Comparison of ENCODE assay signal across 10 cellular contexts in the genomic region with DNA sequence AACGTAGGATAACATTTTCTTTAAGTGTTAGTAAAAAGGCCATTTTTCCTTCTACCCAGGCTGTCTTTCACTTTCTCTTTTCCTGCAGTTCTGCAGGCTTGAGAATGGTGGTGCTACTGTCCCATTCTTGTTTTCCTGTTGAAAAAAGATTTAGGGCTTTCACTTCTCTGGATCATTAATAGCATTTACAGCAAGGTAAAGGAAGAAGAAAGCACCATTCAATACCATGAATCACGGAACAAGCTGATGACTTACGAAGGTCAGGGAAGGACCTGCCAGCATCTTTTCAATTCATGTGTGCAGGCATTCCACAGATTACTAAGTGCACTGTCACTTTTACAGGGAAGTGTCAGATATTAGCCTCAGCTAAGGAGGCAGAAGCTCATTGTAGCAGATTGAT.
A peak's percentile ranks its signal among the peaks of the same experiment; 100 is the strongest.
DNase-seq lines count a peak whose midpoint lies in the region; ATAC-seq, FAIRE-seq and TF ChIP-seq lines count a peak whose summit lies in the region.
"Had no signal": no experiment of that assay in that cellular context is flagged by ENCODE, and none has a peak within 500 bp of the region (broad histone marks: within the 10 kb centered on the region; RNA-seq: fewer than 3 reads in every experiment).

No MANE protein-coding gene starts in this region.

- intact Hi-C loops in breast epithelium (cut with DNase I; ENCODE audit: low total_unique reads) (no loop called here), lower lobe of right lung (cut with DNase I) (no loop called here)

- TF ChIP-seq POLR2A in breast epithelium (IDR thresholded peaks at IDR 0.05): no peak

- H3K27me3 ChIP-seq in breast epithelium (no peaks in the 10 kb centered on the region), lower lobe of right lung (ENCODE audit: low read depth) (no peaks in the 10 kb centered on the region)

- H3K4me1 ChIP-seq in breast epithelium (peaks cover 0 to 6% of the 10 kb centered on the region in 2 donors), lower lobe of right lung (peaks cover 18% of the 10 kb centered on the region)

- no peaks in the 10 kb centered on the region for H3K9me3 ChIP-seq in breast epithelium
- H3K9me3 ChIP-seq in lower lobe of right lung: no peaks in the 10 kb centered on the region

- DNase-seq in HT-29 (ENCODE audit: low spot score) (peak; percentile 5), breast epithelium (ENCODE audit: low spot score in 2 of 2) (no peak), lower lobe of right lung (no peak), NCI-H1930 (lab: John Stamatoyannopoulos, UW) (no peak)
- DNase-seq in stimulated activated naive CD4-positive, alpha-beta T cell (lab: John Stamatoyannopoulos, UW): no peak

- peak overlapping the region; percentile 43 to 52 for H3K27ac ChIP-seq in breast epithelium
- H3K27ac ChIP-seq in lower lobe of right lung: no peak overlapping the region
- H3K27ac ChIP-seq: HL-60 had no signal

- no peaks in the 10 kb centered on the region for H3K36me3 ChIP-seq in breast epithelium
- H3K36me3 ChIP-seq in lower lobe of right lung: no peaks in the 10 kb centered on the region

- peak overlapping the region in 1 of 3 donors; percentile 0 for H3K4me3 ChIP-seq in breast epithelium
- no peak overlapping the region for H3K4me3 ChIP-seq in lower lobe of right lung

- FAIRE-seq in A204.1 (lab: Jason Lieb, UNC): peak; percentile 67
- FAIRE-seq: G401.6 had no signal

- peak in 1 of 2 donors; percentile 53 for ATAC-seq in lower lobe of right lung
- ATAC-seq in GM18517 (IDR thresholded peaks at IDR 0.05; ENCODE audit: unreplicated experiment): no peak
- no peak for ATAC-seq in HG03045 (IDR thresholded peaks at IDR 0.05; ENCODE audit: unreplicated experiment)

- TF ChIP-seq CTCF in breast epithelium (IDR thresholded peaks at IDR 0.05): peak in 1 of 3 donors; percentile 27
- TF ChIP-seq CTCF in lower lobe of right lung (IDR thresholded peaks at IDR 0.05): peak; percentile 36
